Comparison of ENCODE assay signal across 1 cellular context in the genomic region with DNA sequence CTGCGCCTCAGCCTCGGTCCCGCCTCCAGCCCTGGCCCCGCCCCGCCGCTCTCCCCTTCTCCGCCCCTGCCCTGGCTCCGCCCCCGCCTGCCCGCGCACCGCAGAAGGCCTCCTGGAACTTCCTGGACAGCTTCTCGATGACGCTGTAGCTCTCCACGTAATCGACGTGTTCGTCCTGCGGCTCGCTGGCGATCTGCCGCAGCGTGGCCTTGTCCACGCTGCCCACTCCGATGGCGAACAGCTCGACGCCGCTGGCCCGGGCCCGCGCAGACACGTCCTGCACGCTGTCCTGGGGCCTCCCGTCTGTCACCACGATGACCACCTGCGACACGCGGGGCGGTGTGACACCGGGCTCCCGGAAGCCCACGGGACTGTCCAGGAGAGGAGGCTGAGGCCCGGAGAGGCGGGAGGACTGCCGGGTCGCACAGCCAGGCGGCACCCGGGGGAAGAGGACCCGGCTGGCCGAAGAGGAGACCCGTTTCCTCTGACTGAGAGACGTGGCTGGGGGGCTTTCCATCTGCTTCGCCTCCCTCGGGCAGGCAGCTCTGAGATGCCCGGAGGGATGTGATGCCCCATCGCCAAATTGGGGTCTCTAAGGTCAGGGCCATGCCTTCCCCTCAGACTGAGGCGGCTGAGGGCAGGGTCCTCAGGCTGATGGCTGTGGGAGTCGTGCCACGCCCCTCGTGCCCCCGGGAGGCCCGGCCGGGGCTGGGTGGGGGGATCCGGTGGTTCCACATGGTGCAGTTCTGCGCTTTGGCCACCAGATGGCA.
A peak's percentile ranks its signal among the peaks of the same experiment; 100 is the strongest.
TF ChIP-seq lines count a peak whose summit lies in the region.

No MANE protein-coding gene starts in this region.

TF ChIP-seq in WTC11, 78 proteins besides CTCF, POLR2A, EP300 and RAD21 (continued from another document and continues in another):
- TF ChIP-seq, protein P1, sequence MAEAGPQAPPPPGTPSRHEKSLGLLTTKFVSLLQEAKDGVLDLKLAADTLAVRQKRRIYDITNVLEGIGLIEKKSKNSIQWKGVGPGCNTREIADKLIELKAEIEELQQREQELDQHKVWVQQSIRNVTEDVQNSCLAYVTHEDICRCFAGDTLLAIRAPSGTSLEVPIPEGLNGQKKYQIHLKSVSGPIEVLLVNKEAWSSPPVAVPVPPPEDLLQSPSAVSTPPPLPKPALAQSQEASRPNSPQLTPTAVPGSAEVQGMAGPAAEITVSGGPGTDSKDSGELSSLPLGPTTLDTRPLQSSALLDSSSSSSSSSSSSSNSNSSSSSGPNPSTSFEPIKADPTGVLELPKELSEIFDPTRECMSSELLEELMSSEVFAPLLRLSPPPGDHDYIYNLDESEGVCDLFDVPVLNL (CRISPR knock-in tag; IDR thresholded peaks at IDR 0.05; ENCODE audit: borderline replicate concordance, low read depth) = no peak
- no peak for TF ChIP-seq ELF4 (CRISPR knock-in tag; IDR thresholded peaks at IDR 0.05; ENCODE audit: low read depth)
- TF ChIP-seq, protein P2, sequence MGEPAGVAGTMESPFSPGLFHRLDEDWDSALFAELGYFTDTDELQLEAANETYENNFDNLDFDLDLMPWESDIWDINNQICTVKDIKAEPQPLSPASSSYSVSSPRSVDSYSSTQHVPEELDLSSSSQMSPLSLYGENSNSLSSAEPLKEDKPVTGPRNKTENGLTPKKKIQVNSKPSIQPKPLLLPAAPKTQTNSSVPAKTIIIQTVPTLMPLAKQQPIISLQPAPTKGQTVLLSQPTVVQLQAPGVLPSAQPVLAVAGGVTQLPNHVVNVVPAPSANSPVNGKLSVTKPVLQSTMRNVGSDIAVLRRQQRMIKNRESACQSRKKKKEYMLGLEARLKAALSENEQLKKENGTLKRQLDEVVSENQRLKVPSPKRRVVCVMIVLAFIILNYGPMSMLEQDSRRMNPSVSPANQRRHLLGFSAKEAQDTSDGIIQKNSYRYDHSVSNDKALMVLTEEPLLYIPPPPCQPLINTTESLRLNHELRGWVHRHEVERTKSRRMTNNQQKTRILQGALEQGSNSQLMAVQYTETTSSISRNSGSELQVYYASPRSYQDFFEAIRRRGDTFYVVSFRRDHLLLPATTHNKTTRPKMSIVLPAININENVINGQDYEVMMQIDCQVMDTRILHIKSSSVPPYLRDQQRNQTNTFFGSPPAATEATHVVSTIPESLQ (CRISPR knock-in tag; IDR thresholded peaks at IDR 0.05) = no peak
- TF ChIP-seq ZNF317 (CRISPR knock-in tag; IDR thresholded peaks at IDR 0.05; ENCODE audit: borderline replicate concordance, low read depth) = no peak
- TF ChIP-seq, protein P3, sequence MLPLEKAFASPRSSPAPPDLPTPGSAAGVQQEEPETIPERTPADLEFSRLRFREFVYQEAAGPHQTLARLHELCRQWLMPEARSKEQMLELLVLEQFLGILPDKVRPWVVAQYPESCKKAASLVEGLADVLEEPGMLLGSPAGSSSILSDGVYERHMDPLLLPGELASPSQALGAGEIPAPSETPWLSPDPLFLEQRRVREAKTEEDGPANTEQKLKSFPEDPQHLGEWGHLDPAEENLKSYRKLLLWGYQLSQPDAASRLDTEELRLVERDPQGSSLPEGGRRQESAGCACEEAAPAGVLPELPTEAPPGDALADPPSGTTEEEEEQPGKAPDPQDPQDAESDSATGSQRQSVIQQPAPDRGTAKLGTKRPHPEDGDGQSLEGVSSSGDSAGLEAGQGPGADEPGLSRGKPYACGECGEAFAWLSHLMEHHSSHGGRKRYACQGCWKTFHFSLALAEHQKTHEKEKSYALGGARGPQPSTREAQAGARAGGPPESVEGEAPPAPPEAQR (CRISPR knock-in tag; IDR thresholded peaks at IDR 0.05) = no peak
- no peak for TF ChIP-seq TEAD4 (CRISPR knock-in tag; IDR thresholded peaks at IDR 0.05)
- no peak for TF ChIP-seq CREB1 (CRISPR knock-in tag; IDR thresholded peaks at IDR 0.05)
- TF ChIP-seq GABPB1 (CRISPR knock-in tag; IDR thresholded peaks at IDR 0.05) = peak; percentile 36; the same call in 1 of the 2 replicates
- no peak for TF ChIP-seq ESRRA (CRISPR knock-in tag; IDR thresholded peaks at IDR 0.05; ENCODE audit: borderline replicate concordance)
- no peak for TF ChIP-seq KAT7 (CRISPR knock-in tag; IDR thresholded peaks at IDR 0.05; ENCODE audit: borderline replicate concordance)
- TF ChIP-seq, protein P4, sequence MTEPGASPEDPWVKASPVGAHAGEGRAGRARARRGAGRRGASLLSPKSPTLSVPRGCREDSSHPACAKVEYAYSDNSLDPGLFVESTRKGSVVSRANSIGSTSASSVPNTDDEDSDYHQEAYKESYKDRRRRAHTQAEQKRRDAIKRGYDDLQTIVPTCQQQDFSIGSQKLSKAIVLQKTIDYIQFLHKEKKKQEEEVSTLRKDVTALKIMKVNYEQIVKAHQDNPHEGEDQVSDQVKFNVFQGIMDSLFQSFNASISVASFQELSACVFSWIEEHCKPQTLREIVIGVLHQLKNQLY (CRISPR knock-in tag; IDR thresholded peaks at IDR 0.05) = 0 out of 2 replicates have a peak, but pooled peaks have one; percentile 19
- no peak for TF ChIP-seq ZNF263 (CRISPR knock-in tag; IDR thresholded peaks at IDR 0.05; ENCODE audit: low read depth)
- no peak for TF ChIP-seq ATF1 (CRISPR knock-in tag; IDR thresholded peaks at IDR 0.05)
- no peak for TF ChIP-seq TP53 (CRISPR knock-in tag; IDR thresholded peaks at IDR 0.05)
- TF ChIP-seq ZBTB21 (CRISPR knock-in tag; IDR thresholded peaks at IDR 0.05; ENCODE audit: borderline replicate concordance) = no peak
- no peak for TF ChIP-seq EMX1 (CRISPR knock-in tag; IDR thresholded peaks at IDR 0.05)
- TF ChIP-seq, protein P5, sequence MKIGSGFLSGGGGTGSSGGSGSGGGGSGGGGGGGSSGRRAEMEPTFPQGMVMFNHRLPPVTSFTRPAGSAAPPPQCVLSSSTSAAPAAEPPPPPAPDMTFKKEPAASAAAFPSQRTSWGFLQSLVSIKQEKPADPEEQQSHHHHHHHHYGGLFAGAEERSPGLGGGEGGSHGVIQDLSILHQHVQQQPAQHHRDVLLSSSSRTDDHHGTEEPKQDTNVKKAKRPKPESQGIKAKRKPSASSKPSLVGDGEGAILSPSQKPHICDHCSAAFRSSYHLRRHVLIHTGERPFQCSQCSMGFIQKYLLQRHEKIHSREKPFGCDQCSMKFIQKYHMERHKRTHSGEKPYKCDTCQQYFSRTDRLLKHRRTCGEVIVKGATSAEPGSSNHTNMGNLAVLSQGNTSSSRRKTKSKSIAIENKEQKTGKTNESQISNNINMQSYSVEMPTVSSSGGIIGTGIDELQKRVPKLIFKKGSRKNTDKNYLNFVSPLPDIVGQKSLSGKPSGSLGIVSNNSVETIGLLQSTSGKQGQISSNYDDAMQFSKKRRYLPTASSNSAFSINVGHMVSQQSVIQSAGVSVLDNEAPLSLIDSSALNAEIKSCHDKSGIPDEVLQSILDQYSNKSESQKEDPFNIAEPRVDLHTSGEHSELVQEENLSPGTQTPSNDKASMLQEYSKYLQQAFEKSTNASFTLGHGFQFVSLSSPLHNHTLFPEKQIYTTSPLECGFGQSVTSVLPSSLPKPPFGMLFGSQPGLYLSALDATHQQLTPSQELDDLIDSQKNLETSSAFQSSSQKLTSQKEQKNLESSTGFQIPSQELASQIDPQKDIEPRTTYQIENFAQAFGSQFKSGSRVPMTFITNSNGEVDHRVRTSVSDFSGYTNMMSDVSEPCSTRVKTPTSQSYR (CRISPR knock-in tag; IDR thresholded peaks at IDR 0.05) = 0 out of 2 replicates have a peak, but pooled peaks have one; percentile 61
- TF ChIP-seq, protein P6, sequence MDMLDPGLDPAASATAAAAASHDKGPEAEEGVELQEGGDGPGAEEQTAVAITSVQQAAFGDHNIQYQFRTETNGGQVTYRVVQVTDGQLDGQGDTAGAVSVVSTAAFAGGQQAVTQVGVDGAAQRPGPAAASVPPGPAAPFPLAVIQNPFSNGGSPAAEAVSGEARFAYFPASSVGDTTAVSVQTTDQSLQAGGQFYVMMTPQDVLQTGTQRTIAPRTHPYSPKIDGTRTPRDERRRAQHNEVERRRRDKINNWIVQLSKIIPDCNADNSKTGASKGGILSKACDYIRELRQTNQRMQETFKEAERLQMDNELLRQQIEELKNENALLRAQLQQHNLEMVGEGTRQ (CRISPR knock-in tag; IDR thresholded peaks at IDR 0.05) = no peak
- TF ChIP-seq, protein P7, sequence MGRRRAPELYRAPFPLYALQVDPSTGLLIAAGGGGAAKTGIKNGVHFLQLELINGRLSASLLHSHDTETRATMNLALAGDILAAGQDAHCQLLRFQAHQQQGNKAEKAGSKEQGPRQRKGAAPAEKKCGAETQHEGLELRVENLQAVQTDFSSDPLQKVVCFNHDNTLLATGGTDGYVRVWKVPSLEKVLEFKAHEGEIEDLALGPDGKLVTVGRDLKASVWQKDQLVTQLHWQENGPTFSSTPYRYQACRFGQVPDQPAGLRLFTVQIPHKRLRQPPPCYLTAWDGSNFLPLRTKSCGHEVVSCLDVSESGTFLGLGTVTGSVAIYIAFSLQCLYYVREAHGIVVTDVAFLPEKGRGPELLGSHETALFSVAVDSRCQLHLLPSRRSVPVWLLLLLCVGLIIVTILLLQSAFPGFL (CRISPR knock-in tag; IDR thresholded peaks at IDR 0.05; ENCODE audit: borderline replicate concordance) = no peak
- no peak for TF ChIP-seq NFYB (CRISPR knock-in tag; conservative IDR thresholded peaks at IDR 0.05; ENCODE audit: low read depth)
- no peak for TF ChIP-seq SMAD3 (CRISPR knock-in tag; IDR thresholded peaks at IDR 0.05; ENCODE audit: borderline replicate concordance)
- TF ChIP-seq MYBL2 (CRISPR knock-in tag; IDR thresholded peaks at IDR 0.05) = 0 out of 2 replicates have a peak, but pooled peaks have one; percentile 62
- no peak for TF ChIP-seq FOXJ3 (CRISPR knock-in tag; IDR thresholded peaks at IDR 0.05; ENCODE audit: borderline replicate concordance)
- TF ChIP-seq NFATC4 (CRISPR knock-in tag; IDR thresholded peaks at IDR 0.05) = no peak
- TF ChIP-seq NR3C1 (CRISPR knock-in tag; conservative IDR thresholded peaks at IDR 0.05; ENCODE audit: low read depth) = no peak
- TF ChIP-seq SP1 (CRISPR knock-in tag; conservative IDR thresholded peaks at IDR 0.05) = no peak
- TF ChIP-seq, protein P8, sequence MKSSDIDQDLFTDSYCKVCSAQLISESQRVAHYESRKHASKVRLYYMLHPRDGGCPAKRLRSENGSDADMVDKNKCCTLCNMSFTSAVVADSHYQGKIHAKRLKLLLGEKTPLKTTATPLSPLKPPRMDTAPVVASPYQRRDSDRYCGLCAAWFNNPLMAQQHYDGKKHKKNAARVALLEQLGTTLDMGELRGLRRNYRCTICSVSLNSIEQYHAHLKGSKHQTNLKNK (CRISPR knock-in tag; IDR thresholded peaks at IDR 0.05) = no peak
- TF ChIP-seq, protein P9, sequence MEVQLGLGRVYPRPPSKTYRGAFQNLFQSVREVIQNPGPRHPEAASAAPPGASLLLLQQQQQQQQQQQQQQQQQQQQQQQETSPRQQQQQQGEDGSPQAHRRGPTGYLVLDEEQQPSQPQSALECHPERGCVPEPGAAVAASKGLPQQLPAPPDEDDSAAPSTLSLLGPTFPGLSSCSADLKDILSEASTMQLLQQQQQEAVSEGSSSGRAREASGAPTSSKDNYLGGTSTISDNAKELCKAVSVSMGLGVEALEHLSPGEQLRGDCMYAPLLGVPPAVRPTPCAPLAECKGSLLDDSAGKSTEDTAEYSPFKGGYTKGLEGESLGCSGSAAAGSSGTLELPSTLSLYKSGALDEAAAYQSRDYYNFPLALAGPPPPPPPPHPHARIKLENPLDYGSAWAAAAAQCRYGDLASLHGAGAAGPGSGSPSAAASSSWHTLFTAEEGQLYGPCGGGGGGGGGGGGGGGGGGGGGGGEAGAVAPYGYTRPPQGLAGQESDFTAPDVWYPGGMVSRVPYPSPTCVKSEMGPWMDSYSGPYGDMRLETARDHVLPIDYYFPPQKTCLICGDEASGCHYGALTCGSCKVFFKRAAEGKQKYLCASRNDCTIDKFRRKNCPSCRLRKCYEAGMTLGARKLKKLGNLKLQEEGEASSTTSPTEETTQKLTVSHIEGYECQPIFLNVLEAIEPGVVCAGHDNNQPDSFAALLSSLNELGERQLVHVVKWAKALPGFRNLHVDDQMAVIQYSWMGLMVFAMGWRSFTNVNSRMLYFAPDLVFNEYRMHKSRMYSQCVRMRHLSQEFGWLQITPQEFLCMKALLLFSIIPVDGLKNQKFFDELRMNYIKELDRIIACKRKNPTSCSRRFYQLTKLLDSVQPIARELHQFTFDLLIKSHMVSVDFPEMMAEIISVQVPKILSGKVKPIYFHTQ (CRISPR knock-in tag; IDR thresholded peaks at IDR 0.05) = no peak
- no peak for TF ChIP-seq SOX15 (CRISPR knock-in tag; IDR thresholded peaks at IDR 0.05)
- TF ChIP-seq ZNF416 (CRISPR knock-in tag; IDR thresholded peaks at IDR 0.05) = no peak
- TF ChIP-seq, protein P10, sequence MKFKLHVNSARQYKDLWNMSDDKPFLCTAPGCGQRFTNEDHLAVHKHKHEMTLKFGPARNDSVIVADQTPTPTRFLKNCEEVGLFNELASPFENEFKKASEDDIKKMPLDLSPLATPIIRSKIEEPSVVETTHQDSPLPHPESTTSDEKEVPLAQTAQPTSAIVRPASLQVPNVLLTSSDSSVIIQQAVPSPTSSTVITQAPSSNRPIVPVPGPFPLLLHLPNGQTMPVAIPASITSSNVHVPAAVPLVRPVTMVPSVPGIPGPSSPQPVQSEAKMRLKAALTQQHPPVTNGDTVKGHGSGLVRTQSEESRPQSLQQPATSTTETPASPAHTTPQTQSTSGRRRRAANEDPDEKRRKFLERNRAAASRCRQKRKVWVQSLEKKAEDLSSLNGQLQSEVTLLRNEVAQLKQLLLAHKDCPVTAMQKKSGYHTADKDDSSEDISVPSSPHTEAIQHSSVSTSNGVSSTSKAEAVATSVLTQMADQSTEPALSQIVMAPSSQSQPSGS (CRISPR knock-in tag; IDR thresholded peaks at IDR 0.05; ENCODE audit: borderline replicate concordance, low read depth) = no peak
- TF ChIP-seq FOXP1 (CRISPR knock-in tag; IDR thresholded peaks at IDR 0.05; ENCODE audit: borderline replicate concordance) = peak; percentile 52
- TF ChIP-seq SMAD4 (CRISPR knock-in tag; IDR thresholded peaks at IDR 0.05) = no peak
- TF ChIP-seq, protein P11, sequence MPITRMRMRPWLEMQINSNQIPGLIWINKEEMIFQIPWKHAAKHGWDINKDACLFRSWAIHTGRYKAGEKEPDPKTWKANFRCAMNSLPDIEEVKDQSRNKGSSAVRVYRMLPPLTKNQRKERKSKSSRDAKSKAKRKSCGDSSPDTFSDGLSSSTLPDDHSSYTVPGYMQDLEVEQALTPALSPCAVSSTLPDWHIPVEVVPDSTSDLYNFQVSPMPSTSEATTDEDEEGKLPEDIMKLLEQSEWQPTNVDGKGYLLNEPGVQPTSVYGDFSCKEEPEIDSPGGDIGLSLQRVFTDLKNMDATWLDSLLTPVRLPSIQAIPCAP (CRISPR knock-in tag; IDR thresholded peaks at IDR 0.05) = no peak
